ENCODE assay signal across 11 cellular contexts in the genomic region with DNA sequence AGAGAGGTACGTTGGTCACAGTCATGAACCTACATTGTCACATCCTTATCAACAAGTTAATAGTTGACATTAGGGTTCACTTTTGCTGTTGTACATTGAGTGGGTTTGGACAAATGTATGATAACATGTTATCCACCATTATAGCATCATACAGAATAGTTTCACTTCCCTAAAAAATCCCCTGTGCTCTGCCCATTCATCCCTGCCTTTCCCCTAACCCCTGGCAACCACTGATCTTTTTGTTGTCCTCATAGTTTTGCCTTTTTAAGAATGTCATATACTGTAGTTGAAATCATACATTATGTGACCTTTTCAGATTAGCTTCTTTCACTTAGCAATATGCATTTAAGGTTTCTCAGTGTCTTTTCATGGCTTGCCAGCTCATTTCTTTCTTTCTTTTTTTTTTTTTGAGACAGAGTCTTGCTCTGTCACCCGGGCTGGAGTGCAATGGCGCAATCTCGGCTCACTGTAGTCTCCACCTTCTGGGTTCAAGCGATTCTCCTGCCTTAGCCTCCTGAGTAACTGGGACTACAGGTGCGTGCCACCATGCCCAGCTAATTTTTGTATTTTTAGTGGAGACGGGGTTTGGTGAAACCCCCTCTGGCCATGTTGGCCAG. TPM values are rescaled to one million over a fixed set of nuclear protein-coding genes. Genes with fewer than 3 reads are reported as not detected.
DNase-seq lines count a peak whose midpoint lies in the region; ATAC-seq lines count a peak whose summit lies in the region.
"Had no signal": no experiment of that assay in that cellular context is flagged by ENCODE, and none has a peak within 500 bp of the region (broad histone marks: within the 10 kb centered on the region; RNA-seq: fewer than 3 reads in every experiment).

No MANE protein-coding gene starts in this region.

- H2AK5ac ChIP-seq in mesenchymal stem cell (ENCODE audit: low read length, severe bottlenecking), result no peak overlapping the region

- H3K4ac ChIP-seq in mesenchymal stem cell (ENCODE audit: low read depth in 1 of 2, low read length in 2 of 2), result no peak overlapping the region

- H2BK15ac ChIP-seq in mesenchymal stem cell (ENCODE audit: low read depth, poor library complexity, severe bottlenecking), result no peak overlapping the region

- H3K4me2 ChIP-seq in mesenchymal stem cell (ENCODE audit: low read length, poor library complexity, severe bottlenecking), result no peak overlapping the region

- ATAC-seq in GM21717 (IDR thresholded peaks at IDR 0.05; ENCODE audit: unreplicated experiment), result peak; percentile 68
- ATAC-seq in HG03439 (IDR thresholded peaks at IDR 0.05; ENCODE audit: unreplicated experiment), result peak; percentile 80
- ATAC-seq in naive B cell (ENCODE audit: low read depth in 2 of 2), result peak; percentile 90 to 91
- ATAC-seq in GM18519 (IDR thresholded peaks at IDR 0.05; ENCODE audit: low FRiP score, unreplicated experiment), result no peak

- no peak overlapping the region for H3K4me3 Mint-ChIP-seq in T-helper 1 cell treated with Interleukin-12 subunit alpha and Interleukin-12 subunit beta and Interleukin-4 antibody, amounts not matched to agents 30 μg/mL and 1 μg/mL, for 36 hours
- peak overlapping the region in 3 of 8 donors; percentile 16 to 44 (median 22) for H3K4me3 Mint-ChIP-seq in naive B cell

- peaks cover 9% of the 10 kb centered on the region for H3K9me3 ChIP-seq in mesenchymal stem cell (ENCODE audit: control insufficient read depth, low read length)

- H3K9ac ChIP-seq in mesenchymal stem cell (ENCODE audit: low read length), result no peak overlapping the region

- H3K9me3 Mint-ChIP-seq in T-helper 1 cell treated with Interleukin-12 subunit alpha and Interleukin-12 subunit beta and Interleukin-4 antibody, amounts not matched to agents 30 μg/mL and 1 μg/mL, for 36 hours, result peaks cover 6% of the 10 kb centered on the region
- H3K9me3 Mint-ChIP-seq in naive B cell, result peaks cover 0 to 8% (median 0%) of the 10 kb centered on the region in 7 donors

- H2BK120ac ChIP-seq in mesenchymal stem cell (ENCODE audit: low read depth, low read length), result no peak overlapping the region

- peaks cover 0 to 7% of the 10 kb centered on the region in 2 experiments for H3K36me3 ChIP-seq in mesenchymal stem cell (ENCODE audit: control insufficient read depth in 1 of 2, insufficient read depth in 2 of 2, low read depth in 1 of 2, low read length in 2 of 2)

- peaks cover 36% of the 10 kb centered on the region for H3K4me1 Mint-ChIP-seq in T-helper 1 cell treated with Interleukin-12 subunit alpha and Interleukin-12 subunit beta and Interleukin-4 antibody, amounts not matched to agents 30 μg/mL and 1 μg/mL, for 36 hours (ENCODE audit: low read depth)
- H3K4me1 Mint-ChIP-seq in naive B cell, result peaks cover 25 to 51% (median 35%) of the 10 kb centered on the region in 3 donors

- no peak overlapping the region for H4K91ac ChIP-seq in mesenchymal stem cell (ENCODE audit: low read length)

- H3K27ac ChIP-seq in mesenchymal stem cell (ENCODE audit: low read length, poor library complexity, severe bottlenecking), result no peak overlapping the region

- H3K4me3 ChIP-seq in mesenchymal stem cell (ENCODE audit: insufficient read depth in 1 of 2, low read depth in 1 of 2, low read length in 2 of 2), result no peak overlapping the region

- H3K4me1 ChIP-seq in mesenchymal stem cell (ENCODE audit: control insufficient read depth, insufficient read depth, low read depth, low read length), result no peaks in the 10 kb centered on the region

- H3K27ac Mint-ChIP-seq in T-helper 1 cell treated with Interleukin-12 subunit alpha and Interleukin-12 subunit beta and Interleukin-4 antibody, amounts not matched to agents 30 μg/mL and 1 μg/mL, for 36 hours, result peak overlapping the region; percentile 18
- peak overlapping the region in 5 of 6 donors; percentile 20 to 69 (median 48) for H3K27ac Mint-ChIP-seq in naive B cell

- DNase-seq in T-helper 1 cell (no peak), naive B cell (peak; percentile 41), NCI-H2081 treated with DMSO at 0.1 percent for 48 hours (lab: John Stamatoyannopoulos, UW) (no peak), mesenchymal stem cell (no peak)
- DNase-seq: activated CD8-positive, alpha-beta memory T cell treated with anti-CD3 and anti-CD28 coated beads for 24 hours; midbrain; small intestine had no signal

- H3K14ac ChIP-seq in mesenchymal stem cell (ENCODE audit: low read length in 2 of 2), result no peak overlapping the region

- 98% methylated on average over 7 of the region's 7 CpGs for WGBS in mesenchymal stem cell

- no peak overlapping the region for H3K23ac ChIP-seq in mesenchymal stem cell (ENCODE audit: low read length in 2 of 2)

- H3K79me1 ChIP-seq in mesenchymal stem cell (replicated peaks; ENCODE audit: low read length, poor library complexity, severe bottlenecking), result peaks cover 33% of the 10 kb centered on the region

- H3K27me3 ChIP-seq in mesenchymal stem cell (ENCODE audit: control insufficient read depth in 1 of 2, insufficient read depth in 1 of 2, low read length in 2 of 2), result no peaks in the 10 kb centered on the region

- H2AFZ ChIP-seq in mesenchymal stem cell (ENCODE audit: low read depth, low read length), result no peak overlapping the region

- H2BK5ac ChIP-seq in mesenchymal stem cell (ENCODE audit: low read depth, low read length, poor library complexity, severe bottlenecking), result no peak overlapping the region

- H2BK12ac ChIP-seq in mesenchymal stem cell (ENCODE audit: low read length in 2 of 2), result no peak overlapping the region

- no peak overlapping the region for H4K8ac ChIP-seq in mesenchymal stem cell (ENCODE audit: low read length)

- peaks cover 9% of the 10 kb centered on the region for H3K36me3 Mint-ChIP-seq in T-helper 1 cell treated with Interleukin-12 subunit alpha and Interleukin-12 subunit beta and Interleukin-4 antibody, amounts not matched to agents 30 μg/mL and 1 μg/mL, for 36 hours (ENCODE audit: low read depth)
- peaks cover 0 to 2% of the 10 kb centered on the region in 2 donors for H3K36me3 Mint-ChIP-seq in naive B cell

- no peaks in the 10 kb centered on the region for H3K27me3 Mint-ChIP-seq in T-helper 1 cell treated with Interleukin-12 subunit alpha and Interleukin-12 subunit beta and Interleukin-4 antibody, amounts not matched to agents 30 μg/mL and 1 μg/mL, for 36 hours (ENCODE audit: low read depth)
- H3K27me3 Mint-ChIP-seq in naive B cell, result no peaks in the 10 kb centered on the region

- H3K18ac ChIP-seq in mesenchymal stem cell (ENCODE audit: low read depth in 1 of 2, low read length in 2 of 2), result no peak overlapping the region

RNA-seq across cellular contexts. Expression of a gene that starts 50.6 kb away (rescaled TPM):
- polyA plus RNA-seq in naive B cell (ENCODE audit: low read depth in 6 of 6), result 10 to 100 TPM in 1 of 6 donors, 1 to 10 TPM in 5; 4.9 to 10.7 (median 7.7) TPM
- polyA plus RNA-seq in mesenchymal stem cell (2013, experiment 1 of 2), result 43.9 TPM
- polyA plus RNA-seq in mesenchymal stem cell (2013, experiment 2 of 2), result 45.6 TPM
